ENCODE assay signal across 8 cellular contexts in genomic region chr12:50247665-50248064, GRCh38. TPM values are rescaled to one million over a fixed set of nuclear protein-coding genes. Genes with fewer than 3 reads are reported as not detected.
DNase-seq lines count a peak whose midpoint lies in the region; ATAC-seq, FAIRE-seq and TF ChIP-seq lines count a peak whose summit lies in the region.
"Not testable (repeated sequence)": the region's sequence is repeated elsewhere in the genome, so short reads cannot be mapped to it uniquely, and the experiment has no call there.

No MANE protein-coding gene starts in this region.

- H3K36me3 ChIP-seq in heart right ventricle, result peaks cover 0 to 37% (median 0%) of the 10 kb centered on the region in 9 donors
- peaks cover 0 to 14% of the 10 kb centered on the region in 2 experiments for H3K36me3 ChIP-seq in mesenchymal stem cell (ENCODE audit: control insufficient read depth in 1 of 2, insufficient read depth in 2 of 2, low read depth in 1 of 2, low read length in 2 of 2)
- not testable (repeated sequence) for H3K36me3 ChIP-seq in small intestine (ENCODE audit: control insufficient read depth in 2 of 2, insufficient read depth in 2 of 2, low read length in 2 of 2)
- H3K36me3 ChIP-seq in upper lobe of right lung, result peaks cover 13% of the 10 kb centered on the region

- H3K4me1 ChIP-seq in heart right ventricle (peaks cover 4 to 64% (median 43%) of the 10 kb centered on the region in 9 donors), upper lobe of right lung (peaks cover 12% of the 10 kb centered on the region)
- H3K4me1 ChIP-seq in mesenchymal stem cell (ENCODE audit: control insufficient read depth, insufficient read depth, low read depth, low read length); small intestine (ENCODE audit: control insufficient read depth in 2 of 2, insufficient read depth in 1 of 2, low read depth in 1 of 2, low read length in 1 of 2): not testable (repeated sequence)

- POLR2A ChIA-PET in RWPE1 (lab: Yijun Ruan, JAX; ENCODE audit: low non-redundant PET), result not testable (repeated sequence)

- in situ Hi-C loops in G401 (cut with HindIII; ENCODE audit: low sequenced_read_pairs), result not testable (repeated sequence)

- not testable (repeated sequence) for H3K79me1 ChIP-seq in mesenchymal stem cell (replicated peaks; ENCODE audit: low read length, poor library complexity, severe bottlenecking)

- H3K27me3 ChIP-seq in heart right ventricle; mesenchymal stem cell (ENCODE audit: control insufficient read depth in 1 of 2, insufficient read depth in 1 of 2, low read length in 2 of 2); small intestine (ENCODE audit: control insufficient read depth in 2 of 2, insufficient read depth in 2 of 2, low read length in 2 of 2); upper lobe of right lung: not testable (repeated sequence)

- peak overlapping the region in 1 of 2 experiments; percentile 72 for H2BK12ac ChIP-seq in mesenchymal stem cell (ENCODE audit: low read length in 2 of 2)

- H3K27ac Mint-ChIP-seq in activated T-cell treated with anti-CD3 and anti-CD28 coated beads, Interleukin-2, amount 50 U/mL, for 72 hours, result not testable (repeated sequence)
- peak overlapping the region; percentile 74 for H3K27ac Mint-ChIP-seq in chondrocyte (ENCODE audit: unreplicated experiment)

- peak overlapping the region; percentile 94 for H3K27ac ChIP-seq in RWPE1
- peak overlapping the region in 8 of 10 donors; percentile 32 to 83 (median 72) for H3K27ac ChIP-seq in heart right ventricle
- H3K27ac ChIP-seq in mesenchymal stem cell (ENCODE audit: low read length, poor library complexity, severe bottlenecking), result peak overlapping the region; percentile 75
- H3K27ac ChIP-seq in small intestine (ENCODE audit: low read depth in 1 of 2, low read length in 1 of 2), result peak overlapping the region; percentile 34 to 47
- peak overlapping the region; percentile 66 for H3K27ac ChIP-seq in upper lobe of right lung

- WGBS in heart right ventricle, 2 donors, result 82 to 88% methylated on average over 9 of the region's 9 CpGs
- WGBS in mesenchymal stem cell, result 83% methylated on average over 8 of the region's 9 CpGs
- WGBS in small intestine, 3 donors, result 26 to 69% (median 47%) methylated on average over 9 of the region's 9 CpGs

- H3K4me2 ChIP-seq in mesenchymal stem cell (ENCODE audit: low read length, poor library complexity, severe bottlenecking), result not testable (repeated sequence)

- not testable (repeated sequence) for FAIRE-seq in small intestine (lab: Jason Lieb, UNC)

- not testable (repeated sequence) for H2AFZ ChIP-seq in mesenchymal stem cell (ENCODE audit: low read depth, low read length)

- H3K4me1 Mint-ChIP-seq in activated T-cell treated with anti-CD3 and anti-CD28 coated beads, Interleukin-2, amount 50 U/mL, for 72 hours (ENCODE audit: low read depth), result peaks cover 91% of the 10 kb centered on the region
- peaks cover 58% of the 10 kb centered on the region for H3K4me1 Mint-ChIP-seq in chondrocyte (ENCODE audit: low read depth)

- not testable (repeated sequence) for TF ChIP-seq CTCF in RWPE1 (conservative IDR thresholded peaks at IDR 0.05; ENCODE audit: low read depth); chondrocyte (IDR thresholded peaks at IDR 0.05); heart right ventricle (IDR thresholded peaks at IDR 0.05); upper lobe of right lung (IDR thresholded peaks at IDR 0.05)

- H4K91ac ChIP-seq in mesenchymal stem cell (ENCODE audit: low read length), result not testable (repeated sequence)

- H3K36me3 Mint-ChIP-seq in activated T-cell treated with anti-CD3 and anti-CD28 coated beads, Interleukin-2, amount 50 U/mL, for 72 hours (ENCODE audit: insufficient read depth in 2 of 2), result peaks cover 4 to 17% of the 10 kb centered on the region in 2 donors
- H3K36me3 Mint-ChIP-seq in chondrocyte (ENCODE audit: low read depth), result not testable (repeated sequence)

- CTCF ChIA-PET in RWPE1 (lab: Yijun Ruan, JAX), result interaction anchor here (0.6 to 0.9 kb wide), 2 partner anchors 25 to 319 kb away, joined by 4 read pairs; no protein-coding TSS in a partner anchor

- H4K8ac ChIP-seq in mesenchymal stem cell (ENCODE audit: low read length), result not testable (repeated sequence)

- intact Hi-C loops in heart right ventricle (cut with DNase I); upper lobe of right lung (cut with DNase I): not testable (repeated sequence)

- not testable (repeated sequence) for H2BK15ac ChIP-seq in mesenchymal stem cell (ENCODE audit: low read depth, poor library complexity, severe bottlenecking)

- H3K27me3 Mint-ChIP-seq in activated T-cell treated with anti-CD3 and anti-CD28 coated beads, Interleukin-2, amount 50 U/mL, for 72 hours (ENCODE audit: low read depth); chondrocyte (ENCODE audit: low read depth): not testable (repeated sequence)

- H3K23ac ChIP-seq in mesenchymal stem cell (ENCODE audit: low read length in 2 of 2), result not testable (repeated sequence)

- H3K14ac ChIP-seq in mesenchymal stem cell (ENCODE audit: low read length in 2 of 2), result not testable (repeated sequence)

- peak overlapping the region; percentile 23 to 87 for H3K4me3 Mint-ChIP-seq in activated T-cell treated with anti-CD3 and anti-CD28 coated beads, Interleukin-2, amount 50 U/mL, for 72 hours
- not testable (repeated sequence) for H3K4me3 Mint-ChIP-seq in chondrocyte (ENCODE audit: unreplicated experiment)

- H3K9me3 Mint-ChIP-seq in activated T-cell treated with anti-CD3 and anti-CD28 coated beads, Interleukin-2, amount 50 U/mL, for 72 hours; chondrocyte (ENCODE audit: low read depth): not testable (repeated sequence)

- H3K4me3 ChIP-seq in heart right ventricle; small intestine (ENCODE audit: low read depth in 1 of 2, low read length in 2 of 2); upper lobe of right lung: not testable (repeated sequence)
- H3K4me3 ChIP-seq in mesenchymal stem cell (ENCODE audit: insufficient read depth in 1 of 2, low read depth in 1 of 2, low read length in 2 of 2), result peak overlapping the region in 1 of 2 experiments; percentile 1

- H3K9me3 ChIP-seq in heart right ventricle; mesenchymal stem cell (ENCODE audit: control insufficient read depth, low read length); small intestine (ENCODE audit: control insufficient read depth, low read depth); upper lobe of right lung: not testable (repeated sequence)

- DNase-seq in G401 (ENCODE audit: low spot score), result peak; percentile 33
- DNase-seq in RWPE1 (ENCODE audit: low spot score); activated T-cell treated with anti-CD3 and anti-CD28 coated beads, Interleukin-2, amount 50 U/mL, for 72 hours; chondrocyte (ENCODE audit: low spot score); heart right ventricle; mesenchymal stem cell; small intestine; upper lobe of right lung: not testable (repeated sequence)

- not testable (repeated sequence) for H3K4ac ChIP-seq in mesenchymal stem cell (ENCODE audit: low read depth in 1 of 2, low read length in 2 of 2)

- H2BK120ac ChIP-seq in mesenchymal stem cell (ENCODE audit: low read depth, low read length), result not testable (repeated sequence)

- ATAC-seq in activated T-cell treated with anti-CD3 and anti-CD28 coated beads, Interleukin-2, amount 50 U/mL, for 72 hours (replicated peaks in 1 of 2); heart right ventricle; upper lobe of right lung: not testable (repeated sequence)

- H2AK5ac ChIP-seq in mesenchymal stem cell (ENCODE audit: low read length, severe bottlenecking), result peak overlapping the region; percentile 79

- peak overlapping the region; percentile 77 for H3K9ac ChIP-seq in mesenchymal stem cell (ENCODE audit: low read length)

- H2BK5ac ChIP-seq in mesenchymal stem cell (ENCODE audit: low read depth, low read length, poor library complexity, severe bottlenecking), result not testable (repeated sequence)

- H3K18ac ChIP-seq in mesenchymal stem cell (ENCODE audit: low read depth in 1 of 2, low read length in 2 of 2), result peak overlapping the region in 1 of 2 experiments; percentile 61

RNA-seq across cellular contexts. Expression of gene LIMA1, which starts 35.7 kb away (rescaled TPM):
- 14.5 and 33.7 TPM in 2 replicates for total RNA-seq in G401 (2014; rRNA removed; shearing (Covaris generic))
- total RNA-seq in activated T-cell treated with anti-CD3 and anti-CD28 coated beads, Interleukin-2, amount 50 U/mL, for 72 hours, result 100 to 1,000 TPM; 117 to 124 TPM
- 90.3 to 120 TPM (median 114 TPM) in 3 replicates for total RNA-seq in chondrocyte
- 10 to 100 TPM; 13.8 to 26.0 (median 16.2) TPM for total RNA-seq in heart right ventricle
- 10 to 100 TPM; 10.6 to 34.4 TPM for polyA plus RNA-seq in heart right ventricle
- 78.9 TPM for polyA plus RNA-seq in mesenchymal stem cell (2013, experiment 1 of 2)
- polyA plus RNA-seq in mesenchymal stem cell (2013, experiment 2 of 2), result 77.4 TPM
- 100 to 1,000 TPM in 2 of 3 donors, 10 to 100 TPM in 1; 89.7 to 125 (median 103) TPM for polyA plus RNA-seq in small intestine
- total RNA-seq in upper lobe of right lung, result 81.1 TPM

Comparison
In these comparisons a context has a peak if more than half of its experiments do, and no peak if none do; other contexts are left out.
1. H3K27ac ChIP-seq: peak in every context shown above with its lines; median percentile 94 in RWPE1; 75 in mesenchymal stem cell; 72 in heart right ventricle; 66 in upper lobe of right lung; 40 in small intestine.